In the genomic region with DNA sequence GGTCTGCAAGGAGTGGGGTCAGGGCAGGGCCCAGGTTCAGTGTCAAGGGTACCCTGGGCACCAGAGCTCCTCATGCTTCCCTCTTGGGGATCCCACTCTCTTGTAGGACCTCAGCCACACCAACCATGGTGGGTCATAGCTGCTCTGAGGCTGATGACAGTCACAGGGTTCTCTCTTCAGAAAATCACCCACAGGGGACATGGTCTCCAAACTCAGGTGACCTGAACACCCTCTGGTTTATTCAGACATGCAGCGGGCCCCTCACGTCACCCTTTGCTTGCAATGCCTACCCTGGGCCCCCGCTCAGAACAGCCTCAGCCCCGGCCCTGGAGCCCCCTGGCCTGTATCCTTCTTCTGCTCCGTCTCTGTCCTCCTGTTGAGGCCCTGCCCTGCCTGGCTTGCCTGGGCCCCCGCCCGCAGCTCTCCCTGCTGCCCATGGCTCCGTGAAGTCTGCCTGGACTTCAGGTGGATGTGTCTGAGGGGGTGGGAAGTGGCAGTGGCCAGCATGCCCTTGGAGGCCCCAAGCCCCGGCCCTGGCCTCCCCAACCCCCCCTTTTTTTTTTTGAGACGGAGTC, we compare ENCODE assay signal across 19 cellular contexts. TPM values are rescaled to one million over a fixed set of nuclear protein-coding genes. Genes with fewer than 3 reads are reported as not detected.
DNase-seq lines count a peak whose midpoint lies in the region; ATAC-seq, FAIRE-seq and TF ChIP-seq lines count a peak whose summit lies in the region.
"Had no signal": no experiment of that assay in that cellular context is flagged by ENCODE, and none has a peak within 500 bp of the region (broad histone marks: within the 10 kb centered on the region; RNA-seq: fewer than 3 reads in every experiment).

No MANE protein-coding gene starts in this region.

- no peak for FAIRE-seq in HepG2 (lab: Jason Lieb, UNC)
- FAIRE-seq: A204.1, D721Med, G401.6, H54 had no signal

- H3K4me2 ChIP-seq in HepG2 (ENCODE audit: low read depth, low read length): no peak overlapping the region
- H3K4me2 ChIP-seq: KMS-11 had no signal

- ATAC-seq in HepG2 (no peak; the same call in 2 of the 3 replicates), right lobe of liver (no peak), HG03342 (IDR thresholded peaks at IDR 0.05; ENCODE audit: unreplicated experiment) (no peak)
- no peak for ATAC-seq in stimulated activated naive B cell treated with anti-CD40 and anti-IgM and Interleukin-4, amounts not matched to agents 10 μg/mL and 1 μg/mL and 100 μg/mL, for 72 hours (replicated peaks)

- H3K9me3 Mint-ChIP-seq in stimulated activated naive B cell treated with anti-CD40 and anti-IgM and Interleukin-4, amounts not matched to agents 10 μg/mL and 1 μg/mL and 100 μg/mL, for 72 hours: no peaks in the 10 kb centered on the region
- H3K9me3 Mint-ChIP-seq: CD4-positive, alpha-beta memory T cell; IgD-negative memory B cell had no signal

- no TSS peak for BruUV-seq in HepG2 (replicated peaks; lab: Mats Ljungman, UMichigan)

- CTCF ChIA-PET in HepG2 (lab: Yijun Ruan, JAX; ENCODE audit: low intra/inter-chr PET ratio, low total read pairs) (no interaction called here), RWPE1 (lab: Yijun Ruan, JAX) (no interaction called here)

- TF ChIP-seq CTCF in HepG2 (CRISPR knock-in tag; IDR thresholded peaks at IDR 0.05): no peak
- TF ChIP-seq CTCF in right lobe of liver (IDR thresholded peaks at IDR 0.05): no peak
- no peak for TF ChIP-seq CTCF in RWPE1 (conservative IDR thresholded peaks at IDR 0.05; ENCODE audit: low read depth)

- intact Hi-C loops in HepG2 (cut with micrococcal nuclease; ENCODE audit: unreplicated experiment) (no loop called here), right lobe of liver (cut with DNase I) (no loop called here)

- H3K27me3 ChIP-seq in HepG2 (ENCODE audit: control insufficient read depth in 1 of 2, insufficient read depth in 2 of 2, low read length in 2 of 2): no peaks in the 10 kb centered on the region; a peak in 1 of 5 replicates
- H3K27me3 ChIP-seq in right lobe of liver: no peaks in the 10 kb centered on the region
- H3K27me3 ChIP-seq: BE2C had no signal

- H3K4me3 ChIP-seq in HepG2 (replicated peaks in 1 of 3; ENCODE audit: insufficient read depth in 1 of 3, low read depth in 2 of 3, low read length in 3 of 3) (no peak overlapping the region), right lobe of liver (no peak overlapping the region)
- H3K4me3 ChIP-seq: GM23248 had no signal

- TF ChIP-seq EP300 in HepG2 (IDR thresholded peaks at IDR 0.05; ENCODE audit: low read depth in 2 of 2, low read length in 2 of 2): no peak
- TF ChIP-seq EP300 in HepG2 (CRISPR knock-in tag; IDR thresholded peaks at IDR 0.05; ENCODE audit: borderline replicate concordance): no peak

- POLR2A ChIA-PET in HepG2 (lab: Yijun Ruan, JAX) (no interaction called here), RWPE1 (lab: Yijun Ruan, JAX; ENCODE audit: low non-redundant PET) (no interaction called here)

- H3K4me1 Mint-ChIP-seq in stimulated activated naive B cell treated with anti-CD40 and anti-IgM and Interleukin-4, amounts not matched to agents 10 μg/mL and 1 μg/mL and 100 μg/mL, for 72 hours: peaks cover 0 to 3% of the 10 kb centered on the region in 2 donors
- H3K4me1 Mint-ChIP-seq: IgD-negative memory B cell had no signal

- H3K27ac Mint-ChIP-seq in stimulated activated naive B cell treated with anti-CD40 and anti-IgM and Interleukin-4, amounts not matched to agents 10 μg/mL and 1 μg/mL and 100 μg/mL, for 72 hours: peak overlapping the region; percentile 69
- H3K27ac Mint-ChIP-seq: IgD-negative memory B cell had no signal

- TF ChIP-seq POLR2A in HepG2 (IDR thresholded peaks at IDR 0.05; ENCODE audit: insufficient read depth in 1 of 2, low read depth in 2 of 2, low read length in 2 of 2): no peak
- no peak for TF ChIP-seq POLR2A in right lobe of liver (IDR thresholded peaks at IDR 0.05)

- no peak overlapping the region for H2AFZ ChIP-seq in HepG2 (ENCODE audit: low read length)
- H2AFZ ChIP-seq: GM23248 had no signal

- no peak overlapping the region for H3K4me3 Mint-ChIP-seq in stimulated activated naive B cell treated with anti-CD40 and anti-IgM and Interleukin-4, amounts not matched to agents 10 μg/mL and 1 μg/mL and 100 μg/mL, for 72 hours
- H3K4me3 Mint-ChIP-seq: CD4-positive, alpha-beta memory T cell; IgD-negative memory B cell had no signal

- in situ Hi-C loops in HepG2 (cut with HindIII; ENCODE audit: extremely low pct_ligation_motif_present, low pct_unique_long_range_greater_than_20kb): no loop called here

- H3K36me3 Mint-ChIP-seq in stimulated activated naive B cell treated with anti-CD40 and anti-IgM and Interleukin-4, amounts not matched to agents 10 μg/mL and 1 μg/mL and 100 μg/mL, for 72 hours: peaks cover 62 to 70% of the 10 kb centered on the region in 2 donors

- peaks cover 43 to 91% of the 10 kb centered on the region in 2 experiments for H3K36me3 ChIP-seq in HepG2 (replicated peaks in 1 of 2; ENCODE audit: control insufficient read depth in 1 of 2, insufficient read depth in 2 of 2, low read length in 2 of 2)
- peaks cover 0 to 85% (median 39%) of the 10 kb centered on the region in 4 donors for H3K36me3 ChIP-seq in right lobe of liver

- H3K9ac ChIP-seq in HepG2 (ENCODE audit: insufficient read depth, low read depth, low read length): no peak overlapping the region
- H3K9ac ChIP-seq: GM23248, KMS-11 had no signal

- DNase-seq in HepG2 (ENCODE audit: low spot score) (no peak), right lobe of liver (no peak), RWPE1 (ENCODE audit: low spot score) (no peak), SK-N-DZ (ENCODE audit: low spot score) (no peak)
- no peak for DNase-seq in stimulated activated naive B cell treated with anti-CD40 and anti-IgM and Interleukin-4, amounts not matched to agents 10 μg/mL and 1 μg/mL and 100 μg/mL, for 72 hours
- DNase-seq: BE2C; CD4-positive, alpha-beta memory T cell; DMS153; DMS79 treated with DMSO at 0.1 percent for 48 hours; EL; GM23248 had no signal

- TF ChIP-seq RAD21 in HepG2 (CRISPR knock-in tag; IDR thresholded peaks at IDR 0.05): no peak

- H3K4me1 ChIP-seq in HepG2 (ENCODE audit: insufficient read depth, low read length) (no peaks in the 10 kb centered on the region), right lobe of liver (peaks cover 0 to 13% (median 4%) of the 10 kb centered on the region in 4 donors)
- H3K4me1 ChIP-seq: BE2C had no signal

- H3K27me3 Mint-ChIP-seq in stimulated activated naive B cell treated with anti-CD40 and anti-IgM and Interleukin-4, amounts not matched to agents 10 μg/mL and 1 μg/mL and 100 μg/mL, for 72 hours: no peaks in the 10 kb centered on the region
- H3K27me3 Mint-ChIP-seq: CD4-positive, alpha-beta memory T cell; IgD-negative memory B cell had no signal

- H3K9me3 ChIP-seq in HepG2 (ENCODE audit: low read length) (no peaks in the 10 kb centered on the region), right lobe of liver (no peaks in the 10 kb centered on the region)
- H3K9me3 ChIP-seq: BE2C had no signal

- 98% methylated on average over 10 of the region's 10 CpGs for WGBS in HepG2 (ENCODE audit: low lambda C conversion rate)
- 80% methylated on average over 1 of the region's 10 CpGs for WGBS in right lobe of liver (ENCODE audit: insufficient coverage, low coverage, low lambda C conversion rate, missing lambda C conversion rate)

- H4K20me1 ChIP-seq in HepG2 (ENCODE audit: insufficient read depth, low read length): no peaks in the 10 kb centered on the region

- no peak overlapping the region for H3K27ac ChIP-seq in HepG2 (ENCODE audit: extremely low read length, insufficient read depth, low read length)
- no peak overlapping the region for H3K27ac ChIP-seq in right lobe of liver
- peak overlapping the region; percentile 36 for H3K27ac ChIP-seq in RWPE1
- H3K27ac ChIP-seq: C4-2B, GM23248, KMS-11 had no signal

- no peaks in the 10 kb centered on the region for H3K79me2 ChIP-seq in HepG2 (ENCODE audit: insufficient read depth, low read length)

RNA-seq across cellular contexts. Expression of a gene that starts 20.4 kb away (rescaled TPM):
- 4.3 and 9.1 TPM in 2 replicates for total RNA-seq in HepG2 (2016; rRNA removed; fragmentation: Illumina TruSeq; extraction: Trizol)
- total RNA-seq in HepG2 (2016; cell fraction: cytosol; rRNA removed; fragmentation: Illumina TruSeq; extraction: Trizol; ENCODE audit: low read depth): 3.8 and 4.0 TPM in 2 replicates
- total RNA-seq in HepG2 (2016; cell fraction: insoluble cytoplasmic fraction; rRNA removed; fragmentation: Illumina TruSeq; extraction: Trizol): 6.0 and 7.4 TPM in 2 replicates
- 5.5 and 6.1 TPM in 2 replicates for total RNA-seq in HepG2 (2016; cell fraction: membrane; rRNA removed; fragmentation: Illumina TruSeq; extraction: Trizol)
- total RNA-seq in HepG2 (2016; cell fraction: nucleus; rRNA removed; fragmentation: Illumina TruSeq; extraction: Trizol): 8.1 and 13.9 TPM in 2 replicates
- polyA plus RNA-seq in HepG2 (2011; rRNA removed): 5.4 and 5.9 TPM in 2 replicates
- 2.9 and 3.2 TPM in 2 replicates for polyA plus RNA-seq in HepG2 (2011; cell fraction: cytosol; rRNA removed)
- polyA plus RNA-seq in HepG2 (2011; cell fraction: nucleus; rRNA removed): 34.4 and 39.5 TPM in 2 replicates
- 20.4 and 25.1 TPM in 2 replicates for polyA plus RNA-seq in HepG2 (2012)
- 2.1 and 2.2 TPM in 2 replicates for polyA plus RNA-seq in HepG2 (2016; cell fraction: cytosol; fragmentation: Illumina TruSeq; extraction: Trizol; ENCODE audit: low read depth)
- polyA plus RNA-seq in HepG2 (2016; cell fraction: insoluble cytoplasmic fraction; fragmentation: Illumina TruSeq; extraction: Trizol; ENCODE audit: low read depth): 19.7 and 26.9 TPM in 2 replicates
- polyA plus RNA-seq in HepG2 (2016; cell fraction: membrane; fragmentation: Illumina TruSeq; extraction: Trizol; ENCODE audit: low read depth): 4.9 and 6.0 TPM in 2 replicates
- polyA plus RNA-seq in HepG2 (2016; cell fraction: nucleus; fragmentation: Illumina TruSeq; extraction: Trizol; ENCODE audit: insufficient read depth, low read depth): 54.8 and 59.8 TPM in 2 replicates
- 10.1 and 16.3 TPM in 2 replicates for polyA minus RNA-seq in HepG2 (2011; rRNA and poly(A)+ RNA removed; ENCODE audit: low replicate concordance)
- polyA minus RNA-seq in HepG2 (2011; cell fraction: cytosol; rRNA and poly(A)+ RNA removed): 7.1 and 9.3 TPM in 2 replicates
- polyA minus RNA-seq in HepG2 (2011; cell fraction: nucleus; rRNA and poly(A)+ RNA removed): 18.4 and 19.8 TPM in 2 replicates
- total RNA-seq in right lobe of liver: 10 to 100 TPM in 4 of 6 experiments, 1 to 10 TPM in 2; 6.8 to 26.2 (median 20.6) TPM
- polyA plus RNA-seq in SK-N-DZ (2014; cell fraction: cytosol; rRNA removed): 12.0 and 13.6 TPM in 2 replicates
- polyA plus RNA-seq in SK-N-DZ (2014; cell fraction: nucleus; rRNA removed): 28.7 and 30.1 TPM in 2 replicates

RNA-seq across cellular contexts. Expression of a gene that starts 25.6 kb away (rescaled TPM):
- 3.6 and 4.3 TPM in 2 replicates for total RNA-seq in HepG2 (2016; rRNA removed; fragmentation: Illumina TruSeq; extraction: Trizol)
- total RNA-seq in HepG2 (2016; cell fraction: cytosol; rRNA removed; fragmentation: Illumina TruSeq; extraction: Trizol; ENCODE audit: low read depth): 2.6 and 3.0 TPM in 2 replicates
- 2.7 and 3.1 TPM in 2 replicates for total RNA-seq in HepG2 (2016; cell fraction: insoluble cytoplasmic fraction; rRNA removed; fragmentation: Illumina TruSeq; extraction: Trizol)
- 1.9 and 2.2 TPM in 2 replicates for total RNA-seq in HepG2 (2016; cell fraction: membrane; rRNA removed; fragmentation: Illumina TruSeq; extraction: Trizol)
- total RNA-seq in HepG2 (2016; cell fraction: nucleus; rRNA removed; fragmentation: Illumina TruSeq; extraction: Trizol): 4.6 and 4.8 TPM in 2 replicates
- 3.2 and 4.1 TPM in 2 replicates for polyA plus RNA-seq in HepG2 (2011; rRNA removed)
- 3.3 and 3.5 TPM in 2 replicates for polyA plus RNA-seq in HepG2 (2011; cell fraction: cytosol; rRNA removed)
- 10.6 and 11.2 TPM in 2 replicates for polyA plus RNA-seq in HepG2 (2011; cell fraction: nucleus; rRNA removed)
- 3.4 and 5.4 TPM in 2 replicates for polyA plus RNA-seq in HepG2 (2012)
- polyA plus RNA-seq in HepG2 (2016; cell fraction: cytosol; fragmentation: Illumina TruSeq; extraction: Trizol; ENCODE audit: low read depth): 0.60 and 0.90 TPM in 2 replicates
- 3.6 and 4.3 TPM in 2 replicates for polyA plus RNA-seq in HepG2 (2016; cell fraction: insoluble cytoplasmic fraction; fragmentation: Illumina TruSeq; extraction: Trizol; ENCODE audit: low read depth)
- 1.5 TPM in 2 replicates for polyA plus RNA-seq in HepG2 (2016; cell fraction: membrane; fragmentation: Illumina TruSeq; extraction: Trizol; ENCODE audit: low read depth)
- polyA plus RNA-seq in HepG2 (2016; cell fraction: nucleus; fragmentation: Illumina TruSeq; extraction: Trizol; ENCODE audit: insufficient read depth, low read depth): 10.2 and 12.1 TPM in 2 replicates
- polyA minus RNA-seq in HepG2 (2011; rRNA and poly(A)+ RNA removed; ENCODE audit: low replicate concordance): 2.9 and 3.4 TPM in 2 replicates
- 2.4 and 4.4 TPM in 2 replicates for polyA minus RNA-seq in HepG2 (2011; cell fraction: cytosol; rRNA and poly(A)+ RNA removed)
- polyA minus RNA-seq in HepG2 (2011; cell fraction: nucleus; rRNA and poly(A)+ RNA removed): 6.7 and 8.1 TPM in 2 replicates
- total RNA-seq in right lobe of liver: 1 to 10 TPM; 1.8 to 4.3 (median 2.5) TPM
- 3.1 and 5.9 TPM in 2 replicates for polyA plus RNA-seq in SK-N-DZ (2014; cell fraction: cytosol; rRNA removed)
- 6.7 and 7.9 TPM in 2 replicates for polyA plus RNA-seq in SK-N-DZ (2014; cell fraction: nucleus; rRNA removed)

RNA-seq across cellular contexts. Expression of a gene that starts 25.8 kb away (rescaled TPM):
- total RNA-seq in HepG2 (2016; rRNA removed; fragmentation: Illumina TruSeq; extraction: Trizol): not detected in 2 replicates
- not detected in 2 replicates for total RNA-seq in HepG2 (2016; cell fraction: cytosol; rRNA removed; fragmentation: Illumina TruSeq; extraction: Trizol; ENCODE audit: low read depth)
- not detected in 2 replicates for total RNA-seq in HepG2 (2016; cell fraction: insoluble cytoplasmic fraction; rRNA removed; fragmentation: Illumina TruSeq; extraction: Trizol)
- not detected in 2 replicates for total RNA-seq in HepG2 (2016; cell fraction: membrane; rRNA removed; fragmentation: Illumina TruSeq; extraction: Trizol)
- total RNA-seq in HepG2 (2016; cell fraction: nucleus; rRNA removed; fragmentation: Illumina TruSeq; extraction: Trizol): not detected in 2 replicates
- polyA plus RNA-seq in HepG2 (2011; rRNA removed): not detected in 2 replicates
- not detected in 2 replicates for polyA plus RNA-seq in HepG2 (2011; cell fraction: cytosol; rRNA removed)
- not detected in 2 replicates for polyA plus RNA-seq in HepG2 (2011; cell fraction: nucleus; rRNA removed)
- polyA plus RNA-seq in HepG2 (2012): 0.16 TPM in 1 of 2 replicates, not detected in the other
- not detected in 2 replicates for polyA plus RNA-seq in HepG2 (2016; cell fraction: cytosol; fragmentation: Illumina TruSeq; extraction: Trizol; ENCODE audit: low read depth)
- polyA plus RNA-seq in HepG2 (2016; cell fraction: insoluble cytoplasmic fraction; fragmentation: Illumina TruSeq; extraction: Trizol; ENCODE audit: low read depth): not detected in 2 replicates
- polyA plus RNA-seq in HepG2 (2016; cell fraction: membrane; fragmentation: Illumina TruSeq; extraction: Trizol; ENCODE audit: low read depth): not detected in 2 replicates
- polyA plus RNA-seq in HepG2 (2016; cell fraction: nucleus; fragmentation: Illumina TruSeq; extraction: Trizol; ENCODE audit: insufficient read depth, low read depth): not detected in 2 replicates
- not detected in 2 replicates for polyA minus RNA-seq in HepG2 (2011; rRNA and poly(A)+ RNA removed; ENCODE audit: low replicate concordance)
- not detected in 2 replicates for polyA minus RNA-seq in HepG2 (2011; cell fraction: cytosol; rRNA and poly(A)+ RNA removed)
- polyA minus RNA-seq in HepG2 (2011; cell fraction: nucleus; rRNA and poly(A)+ RNA removed): not detected in 2 replicates
- not detected for total RNA-seq in right lobe of liver
- not detected in 2 replicates for polyA plus RNA-seq in SK-N-DZ (2014; cell fraction: cytosol; rRNA removed)
- not detected in 2 replicates for polyA plus RNA-seq in SK-N-DZ (2014; cell fraction: nucleus; rRNA removed)
- total RNA-seq: CD4-positive, alpha-beta memory T cell; GM23248 had no signal
- polyA plus RNA-seq: CD4-positive, alpha-beta memory T cell; GM23248; IgD-negative memory B cell had no signal

RNA-seq across cellular contexts. Expression of a gene that starts 50.0 kb away (rescaled TPM):
- total RNA-seq in HepG2 (2016; rRNA removed; fragmentation: Illumina TruSeq; extraction: Trizol) (7.0 and 8.6 TPM in 2 replicates), right lobe of liver (10 to 100 TPM in 4 of 6 experiments, 1 to 10 TPM in 2; 6.3 to 22.5 (median 13.8) TPM)
- 3.7 and 4.1 TPM in 2 replicates for total RNA-seq in HepG2 (2016; cell fraction: cytosol; rRNA removed; fragmentation: Illumina TruSeq; extraction: Trizol; ENCODE audit: low read depth)
- 8.4 and 8.7 TPM in 2 replicates for total RNA-seq in HepG2 (2016; cell fraction: insoluble cytoplasmic fraction; rRNA removed; fragmentation: Illumina TruSeq; extraction: Trizol)
- total RNA-seq in HepG2 (2016; cell fraction: membrane; rRNA removed; fragmentation: Illumina TruSeq; extraction: Trizol): 5.5 and 7.2 TPM in 2 replicates
- total RNA-seq in HepG2 (2016; cell fraction: nucleus; rRNA removed; fragmentation: Illumina TruSeq; extraction: Trizol): 16.1 and 18.4 TPM in 2 replicates
- 14.0 and 16.5 TPM in 2 replicates for polyA plus RNA-seq in HepG2 (2011; rRNA removed)
- polyA plus RNA-seq in HepG2 (2011; cell fraction: cytosol; rRNA removed): 8.2 and 8.5 TPM in 2 replicates
- 28.2 and 31.7 TPM in 2 replicates for polyA plus RNA-seq in HepG2 (2011; cell fraction: nucleus; rRNA removed)
- polyA plus RNA-seq in HepG2 (2012): 23.7 and 24.6 TPM in 2 replicates
- 2.8 TPM in 2 replicates for polyA plus RNA-seq in HepG2 (2016; cell fraction: cytosol; fragmentation: Illumina TruSeq; extraction: Trizol; ENCODE audit: low read depth)
- polyA plus RNA-seq in HepG2 (2016; cell fraction: insoluble cytoplasmic fraction; fragmentation: Illumina TruSeq; extraction: Trizol; ENCODE audit: low read depth): 18.3 and 21.1 TPM in 2 replicates
- 3.9 and 5.1 TPM in 2 replicates for polyA plus RNA-seq in HepG2 (2016; cell fraction: membrane; fragmentation: Illumina TruSeq; extraction: Trizol; ENCODE audit: low read depth)
- 25.3 and 31.3 TPM in 2 replicates for polyA plus RNA-seq in HepG2 (2016; cell fraction: nucleus; fragmentation: Illumina TruSeq; extraction: Trizol; ENCODE audit: insufficient read depth, low read depth)
- polyA minus RNA-seq in HepG2 (2011; rRNA and poly(A)+ RNA removed; ENCODE audit: low replicate concordance): 22.5 and 23.7 TPM in 2 replicates
- 13.0 and 19.8 TPM in 2 replicates for polyA minus RNA-seq in HepG2 (2011; cell fraction: cytosol; rRNA and poly(A)+ RNA removed)
- 31.8 and 42.8 TPM in 2 replicates for polyA minus RNA-seq in HepG2 (2011; cell fraction: nucleus; rRNA and poly(A)+ RNA removed)
- polyA plus RNA-seq in SK-N-DZ (2014; cell fraction: cytosol; rRNA removed): 8.4 and 8.6 TPM in 2 replicates
- polyA plus RNA-seq in SK-N-DZ (2014; cell fraction: nucleus; rRNA removed): 13.1 and 14.7 TPM in 2 replicates

RNA-seq across cellular contexts. Expression of a gene that starts 50.4 kb away (rescaled TPM):
- 17.2 and 21.2 TPM in 2 replicates for total RNA-seq in HepG2 (2016; rRNA removed; fragmentation: Illumina TruSeq; extraction: Trizol)
- total RNA-seq in HepG2 (2016; cell fraction: cytosol; rRNA removed; fragmentation: Illumina TruSeq; extraction: Trizol; ENCODE audit: low read depth): 6.0 and 7.6 TPM in 2 replicates
- total RNA-seq in HepG2 (2016; cell fraction: insoluble cytoplasmic fraction; rRNA removed; fragmentation: Illumina TruSeq; extraction: Trizol): 15.6 and 20.2 TPM in 2 replicates
- 18.9 and 19.7 TPM in 2 replicates for total RNA-seq in HepG2 (2016; cell fraction: membrane; rRNA removed; fragmentation: Illumina TruSeq; extraction: Trizol)
- total RNA-seq in HepG2 (2016; cell fraction: nucleus; rRNA removed; fragmentation: Illumina TruSeq; extraction: Trizol): 18.5 and 21.4 TPM in 2 replicates
- 46.5 and 48.0 TPM in 2 replicates for polyA plus RNA-seq in HepG2 (2011; rRNA removed)
- polyA plus RNA-seq in HepG2 (2011; cell fraction: cytosol; rRNA removed): 31.6 and 37.8 TPM in 2 replicates
- 26.3 and 38.8 TPM in 2 replicates for polyA plus RNA-seq in HepG2 (2011; cell fraction: nucleus; rRNA removed)
- polyA plus RNA-seq in HepG2 (2012): 25.6 and 26.5 TPM in 2 replicates
- polyA plus RNA-seq in HepG2 (2016; cell fraction: cytosol; fragmentation: Illumina TruSeq; extraction: Trizol; ENCODE audit: low read depth): 5.7 and 6.3 TPM in 2 replicates
- polyA plus RNA-seq in HepG2 (2016; cell fraction: insoluble cytoplasmic fraction; fragmentation: Illumina TruSeq; extraction: Trizol; ENCODE audit: low read depth): 16.1 and 22.5 TPM in 2 replicates
- 20.6 and 22.2 TPM in 2 replicates for polyA plus RNA-seq in HepG2 (2016; cell fraction: membrane; fragmentation: Illumina TruSeq; extraction: Trizol; ENCODE audit: low read depth)
- polyA plus RNA-seq in HepG2 (2016; cell fraction: nucleus; fragmentation: Illumina TruSeq; extraction: Trizol; ENCODE audit: insufficient read depth, low read depth): 45.9 and 46.6 TPM in 2 replicates
- polyA minus RNA-seq in HepG2 (2011; rRNA and poly(A)+ RNA removed; ENCODE audit: low replicate concordance): 181 and 185 TPM in 2 replicates
- polyA minus RNA-seq in HepG2 (2011; cell fraction: cytosol; rRNA and poly(A)+ RNA removed): 33.0 and 39.5 TPM in 2 replicates
- 24.8 and 31.7 TPM in 2 replicates for polyA minus RNA-seq in HepG2 (2011; cell fraction: nucleus; rRNA and poly(A)+ RNA removed)
- total RNA-seq in right lobe of liver: 10 to 100 TPM; 17.2 to 27.4 (median 20.1) TPM
- polyA plus RNA-seq in SK-N-DZ (2014; cell fraction: cytosol; rRNA removed): 16.9 and 29.6 TPM in 2 replicates
- polyA plus RNA-seq in SK-N-DZ (2014; cell fraction: nucleus; rRNA removed): 12.1 and 13.0 TPM in 2 replicates
